ENCODE assay signal across 20 cellular contexts in genomic region chr1:166900987-166901386, GRCh38.
"Had no signal": no experiment of that assay in that cellular context is flagged by ENCODE, and none has a peak within 500 bp of the region (broad histone marks: within the 10 kb centered on the region; RNA-seq: fewer than 3 reads in every experiment).

No MANE protein-coding gene starts in this region.

- ATAC-seq: activated CD8-positive, alpha-beta T cell treated with anti-CD3 and anti-CD28 coated beads, Interleukin-2, amount 10 ng/mL, durations not matched to agents 7 days and 5 days; right cardiac atrium; stimulated activated naive CD8-positive, alpha-beta T cell treated with anti-CD3 and anti-CD28 coated beads, Interleukin-15, amount 100 ng/mL, for 72 hours had no signal

- H3K4me3 ChIP-seq: colonic mucosa, hepatocyte, lung, prostate gland, skin epidermis, suprapubic skin, transverse colon, vagina had no signal

- H3K27me3 ChIP-seq: brain microvascular endothelial cell, colonic mucosa, hepatocyte, suprapubic skin, transverse colon, vagina had no signal

- DNase-seq: activated CD4-positive, alpha-beta T cell treated with anti-CD3 and anti-CD28 coated beads, Interleukin-2, amount 10 ng/mL, durations not matched to agents 7 days and 5 days; activated CD8-positive, alpha-beta T cell treated with anti-CD3 and anti-CD28 coated beads, Interleukin-2, amount 10 ng/mL, durations not matched to agents 7 days and 5 days; activated naive CD4-positive, alpha-beta T cell treated with anti-CD3 and anti-CD28 coated beads for 36 hours; activated T-cell treated with anti-CD3 and anti-CD28 coated beads, Interleukin-2, amount 50 U/mL, for 24 hours; brain microvascular endothelial cell; central memory CD4-positive, alpha-beta T cell; colonic mucosa; endodermal cell; foreskin fibroblast; midbrain; right cardiac atrium; stimulated activated CD4-positive, alpha-beta T cell treated with anti-CD3 and anti-CD28 coated beads, Interleukin-4, amount 100 ng/mL, for 1 hour; stimulated activated naive CD8-positive, alpha-beta T cell treated with anti-CD3 and anti-CD28 coated beads, Interleukin-15, amount 100 ng/mL, for 72 hours; transverse colon had no signal

- H3K4me1 ChIP-seq: colonic mucosa, prostate gland, suprapubic skin had no signal

- H3K27ac ChIP-seq: brain microvascular endothelial cell, colonic mucosa, hepatocyte, prostate gland, skin epidermis, suprapubic skin, vagina had no signal

- H3K36me3 ChIP-seq: brain microvascular endothelial cell, colonic mucosa, prostate gland, suprapubic skin, transverse colon, vagina had no signal

- H3K9me3 ChIP-seq: colonic mucosa, prostate gland, suprapubic skin, vagina had no signal
